In genomic region chr5:84382363-84383295, GRCh38 we compare ENCODE assay signal across 8 cellular contexts. TPM values are rescaled to one million over a fixed set of nuclear protein-coding genes. Genes with fewer than 3 reads are reported as not detected.
A peak's percentile ranks its signal among the peaks of the same experiment; 100 is the strongest.
DNase-seq lines count a peak whose midpoint lies in the region; ATAC-seq and TF ChIP-seq lines count a peak whose summit lies in the region.

No MANE protein-coding gene starts in this region.

- peaks cover 9 to 34% of the 10 kb centered on the region in 2 donors for H3K27me3 ChIP-seq in stomach smooth muscle (ENCODE audit: control insufficient read depth in 1 of 2, insufficient read depth in 2 of 2, low read length in 2 of 2)

- TF ChIP-seq CTCF in GM13976 (IDR thresholded peaks at IDR 0.05; ENCODE audit: borderline replicate concordance, control extremely low read depth, extremely low read depth, insufficient read depth, missing control alignments) = no peak
- TF ChIP-seq CTCF in choroid plexus epithelial cell (conservative IDR thresholded peaks at IDR 0.05; ENCODE audit: low read depth, low read length) = peak; percentile 13

- peak overlapping the region in 1 of 2 donors; percentile 23 for H3K9ac ChIP-seq in stomach smooth muscle (ENCODE audit: low read length in 2 of 2)

- no peaks in the 10 kb centered on the region for H3K36me3 ChIP-seq in stomach smooth muscle (ENCODE audit: control insufficient read depth in 2 of 2, insufficient read depth in 2 of 2, low read length in 2 of 2)

- no peaks in the 10 kb centered on the region for H3K9me3 ChIP-seq in stomach smooth muscle (ENCODE audit: control insufficient read depth in 2 of 2, low read length in 2 of 2)

- H3K4me1 ChIP-seq in stomach smooth muscle (ENCODE audit: control insufficient read depth, insufficient read depth, low read length) = peaks cover 3% of the 10 kb centered on the region

- in situ Hi-C loops in GM13976 (cut with MboI; ENCODE audit: low sequenced_read_pairs, unreplicated experiment) = no loop called here

- no peak overlapping the region for H3K27ac ChIP-seq in stomach smooth muscle (ENCODE audit: low read length)

- H3K4me3 ChIP-seq in choroid plexus epithelial cell (ENCODE audit: low read depth, low read length) = peak overlapping the region; percentile 85
- H3K4me3 ChIP-seq in stomach smooth muscle (ENCODE audit: low read length in 2 of 2) = peak overlapping the region; percentile 46 to 69

- ATAC-seq in GM18867 (IDR thresholded peaks at IDR 0.05; ENCODE audit: unreplicated experiment) (no peak), GM21515 (IDR thresholded peaks at IDR 0.05; ENCODE audit: unreplicated experiment) (no peak)

- peak; percentile 7 for DNase-seq in GM13976 (ENCODE audit: low spot score)
- DNase-seq in NCI-H526 (lab: John Stamatoyannopoulos, UW) = peak; percentile 47 to 78
- peak; percentile 65 for DNase-seq in choroid plexus epithelial cell (ENCODE audit: low read depth)
- DNase-seq in kidney glomerular epithelial cell (lab: John Stamatoyannopoulos, UW) = peak; percentile 68
- DNase-seq in SK-N-DZ (ENCODE audit: low spot score) = no peak

RNA-seq across cellular contexts. Expression of gene EDIL3, which starts 2.1 kb away (rescaled TPM):
- polyA plus RNA-seq in SK-N-DZ (2014; cell fraction: cytosol; rRNA removed) = 0.20 TPM in 1 of 2 replicates, not detected in the other
- polyA plus RNA-seq in SK-N-DZ (2014; cell fraction: nucleus; rRNA removed) = not detected in 2 replicates
